ENCODE assay signal across 10 cellular contexts in the genomic region with DNA sequence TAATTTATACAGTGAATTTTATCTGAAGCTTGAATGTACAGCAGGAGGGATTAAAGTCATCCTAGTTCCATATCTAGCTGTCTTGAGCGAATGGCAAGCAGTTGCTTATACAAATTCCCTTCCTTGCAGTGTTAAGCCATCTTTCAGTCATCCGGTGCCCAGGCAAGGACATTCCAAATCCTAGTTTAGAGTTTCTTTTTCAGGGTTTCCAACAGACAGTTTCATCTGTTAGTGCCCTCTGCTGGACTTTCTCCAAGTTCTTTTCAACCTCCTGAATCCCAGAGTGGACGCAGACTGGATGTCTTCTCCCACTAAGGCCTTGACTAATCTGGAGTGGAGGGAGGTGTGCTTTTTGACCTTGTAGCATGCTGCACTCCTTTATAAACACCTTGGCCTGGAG. TPM values are rescaled to one million over a fixed set of nuclear protein-coding genes. Genes with fewer than 3 reads are reported as not detected.
DNase-seq lines count a peak whose midpoint lies in the region; ATAC-seq and TF ChIP-seq lines count a peak whose summit lies in the region.
"Had no signal": no experiment of that assay in that cellular context is flagged by ENCODE, and none has a peak within 500 bp of the region (broad histone marks: within the 10 kb centered on the region; RNA-seq: fewer than 3 reads in every experiment).

No MANE protein-coding gene starts in this region.

- no peak overlapping the region for H4K8ac ChIP-seq in mesenchymal stem cell (ENCODE audit: low read length)

- no peak overlapping the region for H3K14ac ChIP-seq in mesenchymal stem cell (ENCODE audit: low read length in 2 of 2)

- ATAC-seq in WTC11 (peak; percentile 58), upper lobe of left lung (ENCODE audit: low FRiP score in 2 of 2) (no peak), omental fat pad (ENCODE audit: low FRiP score) (no peak), left lung (no peak)

- TF ChIP-seq CTCF in HFF-Myc (IDR thresholded peaks at IDR 0.05; ENCODE audit: low read depth, low read length, missing control alignments) (peak; percentile 28), WTC11 (IDR thresholded peaks at IDR 0.05) (no peak), upper lobe of left lung (IDR thresholded peaks at IDR 0.05) (no peak), omental fat pad (IDR thresholded peaks at IDR 0.05) (no peak), left lung (IDR thresholded peaks at IDR 0.05) (no peak)

- H3K4me3 ChIP-seq in HFF-Myc (replicated peaks; ENCODE audit: low read depth, low read length) = no peak overlapping the region
- no peak overlapping the region for H3K4me3 ChIP-seq in mesenchymal stem cell (ENCODE audit: insufficient read depth in 1 of 2, low read depth in 1 of 2, low read length in 2 of 2)
- no peak overlapping the region for H3K4me3 ChIP-seq in upper lobe of left lung
- H3K4me3 ChIP-seq in left lung = no peak overlapping the region
- H3K4me3 ChIP-seq: heart left ventricle had no signal

- no peak overlapping the region for H3K4me3 Mint-ChIP-seq in WTC11

- no peaks in the 10 kb centered on the region for H3K79me1 ChIP-seq in mesenchymal stem cell (replicated peaks; ENCODE audit: low read length, poor library complexity, severe bottlenecking)

- H3K4me1 Mint-ChIP-seq in WTC11 = peaks cover 26% of the 10 kb centered on the region

- no peak overlapping the region for H2BK5ac ChIP-seq in mesenchymal stem cell (ENCODE audit: low read depth, low read length, poor library complexity, severe bottlenecking)

- no peaks in the 10 kb centered on the region for H3K36me3 Mint-ChIP-seq in WTC11

- H3K9me3 ChIP-seq in mesenchymal stem cell (ENCODE audit: control insufficient read depth, low read length) (no peaks in the 10 kb centered on the region), upper lobe of left lung (no peaks in the 10 kb centered on the region), left lung (no peaks in the 10 kb centered on the region)
- H3K9me3 ChIP-seq: heart left ventricle had no signal

- no peak for TF ChIP-seq POLR2A in upper lobe of left lung (IDR thresholded peaks at IDR 0.05)

- no peak overlapping the region for H2BK12ac ChIP-seq in mesenchymal stem cell (ENCODE audit: low read length in 2 of 2)

- H3K4me1 ChIP-seq in mesenchymal stem cell (ENCODE audit: control insufficient read depth, insufficient read depth, low read depth, low read length) (peaks cover 5% of the 10 kb centered on the region), upper lobe of left lung (peaks cover 0 to 7% (median 0%) of the 10 kb centered on the region in 4 donors), left lung (peaks cover 0 to 39% of the 10 kb centered on the region in 2 donors)

- no peak overlapping the region for H2BK120ac ChIP-seq in mesenchymal stem cell (ENCODE audit: low read depth, low read length)

- H3K27ac ChIP-seq in mesenchymal stem cell (ENCODE audit: low read length, poor library complexity, severe bottlenecking) (no peak overlapping the region), upper lobe of left lung (peak overlapping the region in 1 of 4 donors; percentile 0), left lung (no peak overlapping the region)

- no peaks in the 10 kb centered on the region for H3K36me3 ChIP-seq in mesenchymal stem cell (ENCODE audit: control insufficient read depth in 1 of 2, insufficient read depth in 2 of 2, low read depth in 1 of 2, low read length in 2 of 2)
- no peaks in the 10 kb centered on the region for H3K36me3 ChIP-seq in upper lobe of left lung
- no peaks in the 10 kb centered on the region for H3K36me3 ChIP-seq in left lung
- H3K36me3 ChIP-seq: heart left ventricle had no signal

- H3K27me3 ChIP-seq in mesenchymal stem cell (ENCODE audit: control insufficient read depth in 1 of 2, insufficient read depth in 1 of 2, low read length in 2 of 2) (no peaks in the 10 kb centered on the region), upper lobe of left lung (no peaks in the 10 kb centered on the region), left lung (no peaks in the 10 kb centered on the region)
- H3K27me3 ChIP-seq: heart left ventricle had no signal

- no peak overlapping the region for H3K27ac Mint-ChIP-seq in WTC11

- H3K9ac ChIP-seq in mesenchymal stem cell (ENCODE audit: low read length) = peak overlapping the region; percentile 87

- no peak overlapping the region for H4K91ac ChIP-seq in mesenchymal stem cell (ENCODE audit: low read length)

- intact Hi-C loops in left lung (cut with DNase I) = loop anchor here in 1 of 2 donors (5.0 kb wide), 1 partner anchor 63 kb away; no protein-coding TSS in a partner anchor

- no peak overlapping the region for H3K23ac ChIP-seq in mesenchymal stem cell (ENCODE audit: low read length in 2 of 2)

- no peak overlapping the region for H3K18ac ChIP-seq in mesenchymal stem cell (ENCODE audit: low read depth in 1 of 2, low read length in 2 of 2)

- no peak for TF ChIP-seq EP300 in upper lobe of left lung (IDR thresholded peaks at IDR 0.05)

- no peaks in the 10 kb centered on the region for H3K27me3 Mint-ChIP-seq in WTC11 (ENCODE audit: low read depth)

- no peak overlapping the region for H2AFZ ChIP-seq in mesenchymal stem cell (ENCODE audit: low read depth, low read length)

- 69% methylated on average over 3 of the region's 3 CpGs for WGBS in mesenchymal stem cell
- WGBS in upper lobe of left lung, 2 donors = 77 to 89% methylated on average over 3 of the region's 3 CpGs

- no peaks in the 10 kb centered on the region for H3K9me3 Mint-ChIP-seq in WTC11

- no peak overlapping the region for H3K4ac ChIP-seq in mesenchymal stem cell (ENCODE audit: low read depth in 1 of 2, low read length in 2 of 2)

- H2BK15ac ChIP-seq in mesenchymal stem cell (ENCODE audit: low read depth, poor library complexity, severe bottlenecking) = no peak overlapping the region

- POLR2A ChIA-PET in WTC11 (lab: Charles Lee) = interaction anchor here (0.5 to 1.4 kb wide), 3 partner anchors 68 to 413 kb away, joined by 3 to 5 read pairs (median 3); partner anchors contain the start of gene HSPA8

- no peak overlapping the region for H2AK5ac ChIP-seq in mesenchymal stem cell (ENCODE audit: low read length, severe bottlenecking)

- peak; percentile 28 for DNase-seq in DMS153 treated with DMSO at 0.1 percent for 48 hours (lab: John Stamatoyannopoulos, UW; ENCODE audit: unreplicated experiment)
- no peak for DNase-seq in HFF-Myc (ENCODE audit: extremely low read depth, low read depth)
- DNase-seq in WTC11 (ENCODE audit: low spot score) = no peak
- peak; percentile 65 for DNase-seq in mesenchymal stem cell
- DNase-seq in upper lobe of left lung = no peak
- no peak for DNase-seq in omental fat pad (ENCODE audit: low spot score)
- no peak for DNase-seq in NOMO-1 (lab: John Stamatoyannopoulos, UW; ENCODE audit: unreplicated experiment in 2 of 2)
- DNase-seq in left lung = no peak
- DNase-seq: activated CD8-positive, alpha-beta memory T cell treated with anti-CD3 and anti-CD28 coated beads, Interleukin-2, amount 50 U/mL, for 4 hours; heart left ventricle had no signal

- CTCF ChIA-PET in WTC11 (lab: Charles Lee) = interaction anchor here (0.7 to 6.3 kb wide), 18 partner anchors 9 to 214 kb away, joined by 3 to 217 read pairs (median 4); no protein-coding TSS in a partner anchor

- no peak overlapping the region for H3K4me2 ChIP-seq in mesenchymal stem cell (ENCODE audit: low read length, poor library complexity, severe bottlenecking)

TF ChIP-seq in WTC11, 78 proteins besides CTCF, POLR2A, EP300 and RAD21:
- no peak for TF ChIP-seq FOXP1 (CRISPR knock-in tag; IDR thresholded peaks at IDR 0.05; ENCODE audit: borderline replicate concordance)
- TF ChIP-seq, protein P1, sequence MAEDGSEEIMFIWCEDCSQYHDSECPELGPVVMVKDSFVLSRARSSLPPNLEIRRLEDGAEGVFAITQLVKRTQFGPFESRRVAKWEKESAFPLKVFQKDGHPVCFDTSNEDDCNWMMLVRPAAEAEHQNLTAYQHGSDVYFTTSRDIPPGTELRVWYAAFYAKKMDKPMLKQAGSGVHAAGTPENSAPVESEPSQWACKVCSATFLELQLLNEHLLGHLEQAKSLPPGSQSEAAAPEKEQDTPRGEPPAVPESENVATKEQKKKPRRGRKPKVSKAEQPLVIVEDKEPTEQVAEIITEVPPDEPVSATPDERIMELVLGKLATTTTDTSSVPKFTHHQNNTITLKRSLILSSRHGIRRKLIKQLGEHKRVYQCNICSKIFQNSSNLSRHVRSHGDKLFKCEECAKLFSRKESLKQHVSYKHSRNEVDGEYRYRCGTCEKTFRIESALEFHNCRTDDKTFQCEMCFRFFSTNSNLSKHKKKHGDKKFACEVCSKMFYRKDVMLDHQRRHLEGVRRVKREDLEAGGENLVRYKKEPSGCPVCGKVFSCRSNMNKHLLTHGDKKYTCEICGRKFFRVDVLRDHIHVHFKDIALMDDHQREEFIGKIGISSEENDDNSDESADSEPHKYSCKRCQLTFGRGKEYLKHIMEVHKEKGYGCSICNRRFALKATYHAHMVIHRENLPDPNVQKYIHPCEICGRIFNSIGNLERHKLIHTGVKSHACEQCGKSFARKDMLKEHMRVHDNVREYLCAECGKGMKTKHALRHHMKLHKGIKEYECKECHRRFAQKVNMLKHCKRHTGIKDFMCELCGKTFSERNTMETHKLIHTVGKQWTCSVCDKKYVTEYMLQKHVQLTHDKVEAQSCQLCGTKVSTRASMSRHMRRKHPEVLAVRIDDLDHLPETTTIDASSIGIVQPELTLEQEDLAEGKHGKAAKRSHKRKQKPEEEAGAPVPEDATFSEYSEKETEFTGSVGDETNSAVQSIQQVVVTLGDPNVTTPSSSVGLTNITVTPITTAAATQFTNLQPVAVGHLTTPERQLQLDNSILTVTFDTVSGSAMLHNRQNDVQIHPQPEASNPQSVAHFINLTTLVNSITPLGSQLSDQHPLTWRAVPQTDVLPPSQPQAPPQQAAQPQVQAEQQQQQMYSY (CRISPR knock-in tag; IDR thresholded peaks at IDR 0.05) = peak; percentile 35; the same call in 1 of the 2 replicates

RNA-seq across cellular contexts. Expression of gene GRAMD1B, which starts 45.4 kb away (rescaled TPM):
- total RNA-seq in WTC11 (2021) (22.1 to 31.5 TPM (median 23.3 TPM) in 3 replicates), upper lobe of left lung (100 to 1,000 TPM in 1 of 6 donors, 10 to 100 TPM in 2, 1 to 10 TPM in 3; 5.8 to 132 (median 10.1) TPM), omental fat pad (1 to 10 TPM; 2.1 to 8.5 (median 7.0) TPM), left lung (1 to 10 TPM; 4.2 to 7.4 TPM)
- polyA plus RNA-seq in mesenchymal stem cell (2013, experiment 1 of 2) = 1.1 TPM
- polyA plus RNA-seq in mesenchymal stem cell (2013, experiment 2 of 2) = 0.97 TPM

Comparison
In these comparisons a context has a peak if more than half of its experiments do, and no peak if none do; other contexts are left out.
1. DNase-seq: peak in DMS153 treated with DMSO at 0.1 percent for 48 hours (single experiment) and mesenchymal stem cell (single experiment); none in HFF-Myc (single experiment), WTC11 (single experiment), upper lobe of left lung (0 of 2), omental fat pad (single experiment), NOMO-1 (0 of 2) and left lung (0 of 2).